8 cellular contexts compared by ENCODE assay signal in genomic region chr7:6730343-6730633, GRCh38. TPM values are rescaled to one million over a fixed set of nuclear protein-coding genes. Genes with fewer than 3 reads are reported as not detected.
A peak's percentile ranks its signal among the peaks of the same experiment; 100 is the strongest.
DNase-seq lines count a peak whose midpoint lies in the region; ATAC-seq and TF ChIP-seq lines count a peak whose summit lies in the region.

No MANE protein-coding gene starts in this region.

- H3K27ac ChIP-seq in hepatocyte, result peak overlapping the region; percentile 94
- peak overlapping the region; percentile 47 to 97 (median 90) for H3K27ac ChIP-seq in skin epidermis

- H3K4me2 ChIP-seq in hepatocyte, result peak overlapping the region; percentile 87

- CTCF ChIA-PET in activated CD4-positive, alpha-beta memory T cell treated with anti-CD3 and anti-CD28 coated beads, Interleukin-2, amount 10 ng/mL, durations not matched to agents 7 days and 5 days (lab: Charles Lee), result no interaction called here

- POLR2A ChIA-PET in activated CD4-positive, alpha-beta memory T cell treated with anti-CD3 and anti-CD28 coated beads, Interleukin-2, amount 10 ng/mL, durations not matched to agents 7 days and 5 days (lab: Charles Lee), result no interaction called here

- H4K20me1 ChIP-seq in hepatocyte (ENCODE audit: insufficient read depth, poor library complexity, severe bottlenecking), result peaks cover 10% of the 10 kb centered on the region

- peaks cover 31% of the 10 kb centered on the region for H3K4me1 Mint-ChIP-seq in activated T-cell treated with anti-CD3 and anti-CD28 coated beads, Interleukin-2, amount 50 U/mL, for 24 hours (ENCODE audit: low read depth)
- H3K4me1 Mint-ChIP-seq in activated CD4-positive, alpha-beta memory T cell treated with anti-CD3 and anti-CD28 coated beads, Interleukin-2, amount 10 ng/mL, durations not matched to agents 7 days and 5 days, result peaks cover 27% of the 10 kb centered on the region

- peaks cover 40% of the 10 kb centered on the region for H3K79me2 ChIP-seq in hepatocyte

- peaks cover 4% of the 10 kb centered on the region for H3K9me3 Mint-ChIP-seq in activated T-cell treated with anti-CD3 and anti-CD28 coated beads, Interleukin-2, amount 50 U/mL, for 24 hours
- H3K9me3 Mint-ChIP-seq in activated CD4-positive, alpha-beta memory T cell treated with anti-CD3 and anti-CD28 coated beads, Interleukin-2, amount 10 ng/mL, durations not matched to agents 7 days and 5 days, result peaks cover 7% of the 10 kb centered on the region

- H3K9me2 ChIP-seq in hepatocyte (replicated peaks; ENCODE audit: insufficient read depth), result no peaks in the 10 kb centered on the region

- H3K9me3 ChIP-seq in hepatocyte (ENCODE audit: low read depth), result no peaks in the 10 kb centered on the region

- no peaks in the 10 kb centered on the region for H3K27me3 Mint-ChIP-seq in activated T-cell treated with anti-CD3 and anti-CD28 coated beads, Interleukin-2, amount 50 U/mL, for 24 hours
- peaks cover 2% of the 10 kb centered on the region for H3K27me3 Mint-ChIP-seq in activated CD4-positive, alpha-beta memory T cell treated with anti-CD3 and anti-CD28 coated beads, Interleukin-2, amount 10 ng/mL, durations not matched to agents 7 days and 5 days

- peaks cover 57% of the 10 kb centered on the region for H3K36me3 Mint-ChIP-seq in activated T-cell treated with anti-CD3 and anti-CD28 coated beads, Interleukin-2, amount 50 U/mL, for 24 hours (ENCODE audit: low read depth)
- peaks cover 50% of the 10 kb centered on the region for H3K36me3 Mint-ChIP-seq in activated CD4-positive, alpha-beta memory T cell treated with anti-CD3 and anti-CD28 coated beads, Interleukin-2, amount 10 ng/mL, durations not matched to agents 7 days and 5 days (ENCODE audit: low read depth)

- TF ChIP-seq CTCF in hepatocyte (IDR thresholded peaks at IDR 0.05; ENCODE audit: poor library complexity), result no peak

- DNase-seq in activated T-cell treated with anti-CD3 and anti-CD28 coated beads, Interleukin-2, amount 50 U/mL, for 24 hours, result no peak
- DNase-seq in activated T-cell treated with anti-CD3 and anti-CD28 coated beads, Interleukin-2, amount 50 U/mL, for 48 hours, result no peak
- no peak for DNase-seq in activated CD4-positive, alpha-beta memory T cell treated with anti-CD3 and anti-CD28 coated beads, Interleukin-2, amount 10 ng/mL, durations not matched to agents 7 days and 5 days
- peak; percentile 49 for DNase-seq in hepatocyte (ENCODE audit: low spot score)
- DNase-seq in dedifferentiated amniotic fluid mesenchymal stem cell (ENCODE audit: extremely low spot score), result no peak

- H2AFZ ChIP-seq in hepatocyte, result peak overlapping the region; percentile 100

- H3K27ac Mint-ChIP-seq in activated T-cell treated with anti-CD3 and anti-CD28 coated beads, Interleukin-2, amount 50 U/mL, for 24 hours, result peak overlapping the region; percentile 91
- H3K27ac Mint-ChIP-seq in activated CD4-positive, alpha-beta memory T cell treated with anti-CD3 and anti-CD28 coated beads, Interleukin-2, amount 10 ng/mL, durations not matched to agents 7 days and 5 days, result peak overlapping the region; percentile 67

- WGBS in hepatocyte (ENCODE audit: low lambda C conversion rate, missing lambda C conversion rate), result under 1% methylated on average over 13 of the region's 18 CpGs

- no peaks in the 10 kb centered on the region for H3K27me3 ChIP-seq in hepatocyte

- H3K36me3 ChIP-seq in hepatocyte (replicated peaks; ENCODE audit: insufficient read depth, low read depth), result no peaks in the 10 kb centered on the region

- peaks cover 10% of the 10 kb centered on the region for H3K4me1 ChIP-seq in hepatocyte (ENCODE audit: insufficient read depth)

- H3K4me3 Mint-ChIP-seq in activated T-cell treated with anti-CD3 and anti-CD28 coated beads, Interleukin-2, amount 50 U/mL, for 24 hours, result peak overlapping the region; percentile 94
- peak overlapping the region; percentile 86 for H3K4me3 Mint-ChIP-seq in activated CD4-positive, alpha-beta memory T cell treated with anti-CD3 and anti-CD28 coated beads, Interleukin-2, amount 10 ng/mL, durations not matched to agents 7 days and 5 days

- ATAC-seq in HG03460 (IDR thresholded peaks at IDR 0.05; ENCODE audit: unreplicated experiment) (no peak), HG03469 (IDR thresholded peaks at IDR 0.05; ENCODE audit: unreplicated experiment) (no peak)

- H3K4me3 ChIP-seq in hepatocyte, result peak overlapping the region; percentile 94
- peak overlapping the region; percentile 56 to 97 (median 81) for H3K4me3 ChIP-seq in skin epidermis

RNA-seq across cellular contexts. Expression of gene ZNF12, which starts 23.5 kb away (rescaled TPM):
- total RNA-seq in activated CD4-positive, alpha-beta memory T cell treated with anti-CD3 and anti-CD28 coated beads, Interleukin-2, amount 10 ng/mL, durations not matched to agents 7 days and 5 days, result 10 to 100 TPM; 21.0 to 23.9 TPM
- total RNA-seq in hepatocyte, result 18.5 and 22.2 TPM in 2 replicates
- polyA plus RNA-seq in hepatocyte, result 14.7 and 16.5 TPM in 2 replicates

RNA-seq across cellular contexts. Expression of gene RSPH10B2, which starts 23.6 kb away (rescaled TPM):
- total RNA-seq in activated CD4-positive, alpha-beta memory T cell treated with anti-CD3 and anti-CD28 coated beads, Interleukin-2, amount 10 ng/mL, durations not matched to agents 7 days and 5 days, result under 1 TPM in 1 of 2 experiments, not detected in 1; 0.43 TPM
- not detected in 2 replicates for total RNA-seq in hepatocyte
- not detected in 2 replicates for polyA plus RNA-seq in hepatocyte
